In genomic region chr9:128455849-128456612, GRCh38 we compare ENCODE assay signal across 1 cellular context.
TF ChIP-seq lines count a peak whose summit lies in the region.

Gene ODF2 (plus strand): TSS chr9:128456006. CDS start chr9:128456092, 86 bp downstream.

TF ChIP-seq in K562, 482 proteins besides CTCF, POLR2A, EP300 and RAD21 (continued from another document and continues in another):
- TF ChIP-seq ZNF609 (CRISPR knock-in tag; IDR thresholded peaks at IDR 0.05; ENCODE audit: borderline replicate concordance) (no peak), ZNF395 (CRISPR knock-in tag; IDR thresholded peaks at IDR 0.05) (no peak), FIP1L1 (IDR thresholded peaks at IDR 0.05; ENCODE audit: low read depth, low read length, poor library complexity, severe bottlenecking) (no peak), MYNN (IDR thresholded peaks at IDR 0.05) (no peak), MYNN (CRISPR knock-in tag; IDR thresholded peaks at IDR 0.05) (no peak), HOMEZ (CRISPR knock-in tag; IDR thresholded peaks at IDR 0.05) (no peak), MLLT1 (IDR thresholded peaks at IDR 0.05) (no peak), ZNF24 (IDR thresholded peaks at IDR 0.05) (0 out of 2 replicates have a peak, but pooled peaks have one; percentile 26), MYC (IDR thresholded peaks at IDR 0.05; ENCODE audit: low read depth, low read length) (peak; percentile 47; the same call in 1 of the 2 replicates), MYC (CRISPR knock-in tag; IDR thresholded peaks at IDR 0.05; ENCODE audit: borderline replicate concordance, low read depth) (0 out of 2 replicates have a peak, but pooled peaks have one; percentile 39), NFIC (IDR thresholded peaks at IDR 0.05) (peak; percentile 37; the same call in 1 of the 2 replicates), E2F8 (IDR thresholded peaks at IDR 0.05; ENCODE audit: low read depth, partially characterized antibody) (no peak), NFYB (IDR thresholded peaks at IDR 0.05; ENCODE audit: extremely low read depth, insufficient read length) (peak; percentile 66), MCM2 (IDR thresholded peaks at IDR 0.05; ENCODE audit: low read depth) (no peak), HMBOX1 (IDR thresholded peaks at IDR 0.05) (no peak), FOXJ2 (tag; IDR thresholded peaks at IDR 0.05) (no peak), PTTG1 (tag; IDR thresholded peaks at IDR 0.05; ENCODE audit: low read depth) (no peak), MEIS2 (IDR thresholded peaks at IDR 0.05; ENCODE audit: partially characterized antibody) (no peak), CXXC5 (CRISPR knock-in tag; IDR thresholded peaks at IDR 0.05) (peak; percentile 73), ZBTB8A (IDR thresholded peaks at IDR 0.05; ENCODE audit: partially characterized antibody) (no peak), SFPQ (IDR thresholded peaks at IDR 0.05; ENCODE audit: low read depth, low read length) (no peak), ZNF280A (IDR thresholded peaks at IDR 0.05; ENCODE audit: low read depth, partially characterized antibody) (no peak), PHF21A (IDR thresholded peaks at IDR 0.05; ENCODE audit: borderline replicate concordance, low read depth) (no peak), PREB (CRISPR knock-in tag; IDR thresholded peaks at IDR 0.05) (no peak), ZBTB12 (CRISPR knock-in tag; IDR thresholded peaks at IDR 0.05) (peak; percentile 72), SP2 (IDR thresholded peaks at IDR 0.05; ENCODE audit: extremely low read depth, low read depth, low read length, poor library complexity, severe bottlenecking) (no peak), ZNF277 (CRISPR knock-in tag; IDR thresholded peaks at IDR 0.05; ENCODE audit: borderline replicate concordance) (no peak), GTF2F1 (IDR thresholded peaks at IDR 0.05; ENCODE audit: low read depth, low read length) (no peak), ZBTB17 (CRISPR knock-in tag; IDR thresholded peaks at IDR 0.05) (no peak), TSC22D4 (tag; IDR thresholded peaks at IDR 0.05) (no peak), U2AF2 (optimal IDR thresholded peaks at IDR 0.05; ENCODE audit: low read depth, low read length) (no peak), ERF (CRISPR knock-in tag; IDR thresholded peaks at IDR 0.05) (no peak)
